32 cellular contexts compared by ENCODE assay signal in the genomic region with DNA sequence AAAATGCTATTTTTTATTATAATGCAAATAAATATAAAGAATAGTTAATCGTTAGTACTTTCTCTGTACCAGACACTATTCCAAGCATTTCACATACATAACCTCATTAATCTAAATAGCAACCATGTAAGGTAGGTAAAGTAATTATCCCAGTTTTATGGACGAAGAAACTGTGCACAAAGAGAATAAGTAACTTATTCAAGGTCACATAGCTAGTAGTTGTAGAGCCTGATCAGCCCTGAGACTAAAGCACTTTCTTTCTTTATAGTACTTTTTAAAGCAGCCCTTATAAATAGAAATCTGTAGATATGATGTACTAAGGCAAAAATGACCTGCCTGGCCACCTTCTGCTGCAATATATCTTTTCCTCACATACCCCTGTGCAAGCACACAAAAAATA.
"Had no signal": no experiment of that assay in that cellular context is flagged by ENCODE, and none has a peak within 500 bp of the region (broad histone marks: within the 10 kb centered on the region; RNA-seq: fewer than 3 reads in every experiment).

No MANE protein-coding gene starts in this region.

- H3K27ac ChIP-seq: ascending aorta, breast epithelium, Peyer's patch, SJSA1, WERI-Rb-1 had no signal

- H3K9ac ChIP-seq: SK-N-SH had no signal

- H3K27me3 ChIP-seq: ascending aorta, breast epithelium, MG63, Peyer's patch, SJSA1 had no signal

- H3K4me3 ChIP-seq: ascending aorta, breast epithelium, MG63, SJSA1 had no signal

- H3K9me3 ChIP-seq: ascending aorta, breast epithelium, MG63, Peyer's patch, SJSA1, SK-N-SH had no signal

- H3K9me2 ChIP-seq: SK-N-SH had no signal

- H3K4me1 ChIP-seq: breast epithelium had no signal

- DNase-seq: activated CD4-positive, alpha-beta T cell treated with anti-CD3 and anti-CD28 coated beads for 1 hour; activated CD4-positive, alpha-beta T cell treated with anti-CD3 and anti-CD28 coated beads for 48 hours; activated CD4-positive, alpha-beta T cell treated with anti-CD3 and anti-CD28 coated beads, Interleukin-2, amount 50 U/mL, for 4 hours; activated CD4-positive, CD25-positive, alpha-beta regulatory T cell; activated CD8-positive, alpha-beta T cell treated with anti-CD3 and anti-CD28 coated beads for 36 hours; activated gamma-delta T cell; activated naive CD4-positive, alpha-beta T cell treated with Interleukin-2 at 50 U/mL for 16 hours; activated naive CD8-positive, alpha-beta T cell treated with anti-CD3 and anti-CD28 coated beads, Interleukin-2, amount 10 ng/mL, durations not matched to agents 7 days and 5 days; activated T-cell treated with anti-CD3 and anti-CD28 coated beads, Interleukin-2, amount 50 U/mL, for 1 hour; amygdala; Kasumi-1; KG1; MG63; NCI-H1048; NCI-H1105 treated with DMSO at 0.1 percent for 48 hours; NCI-H1436; NCI-H1694; NCI-H1930; NCI-H2081 treated with DMSO at 0.1 percent for 48 hours; NCI-H345; NCI-H524 treated with DMSO at 0.1 percent for 48 hours; Peyer's patch; RPMI8226; SHP77 treated with DMSO at 0.1 percent for 48 hours; SK-N-SH; T-helper 1 cell; T-helper 2 cell; T-helper 9 cell; WERI-Rb-1 had no signal

- H3K4me2 ChIP-seq: SK-N-SH had no signal

- H3K36me3 ChIP-seq: breast epithelium, MG63, SJSA1, WERI-Rb-1 had no signal

- ATAC-seq: activated CD8-positive, alpha-beta T cell treated with anti-CD3 and anti-CD28 coated beads for 36 hours had no signal
